ENCODE assay signal across 8 cellular contexts in genomic region chr19:18156841-18157464, GRCh38. TPM values are rescaled to one million over a fixed set of nuclear protein-coding genes. Genes with fewer than 3 reads are reported as not detected.
DNase-seq lines count a peak whose midpoint lies in the region; ATAC-seq and TF ChIP-seq lines count a peak whose summit lies in the region.

No MANE protein-coding gene starts in this region.

- H3K9me3 Mint-ChIP-seq in Calu3 (ENCODE audit: low read depth, unreplicated experiment) = no peaks in the 10 kb centered on the region
- H3K9me3 Mint-ChIP-seq in MCF 10A (ENCODE audit: unreplicated experiment) = no peaks in the 10 kb centered on the region
- H3K9me3 Mint-ChIP-seq in CD14-positive monocyte = no peaks in the 10 kb centered on the region

- no TSS peak for BruUV-seq in Calu3 (replicated peaks; lab: Mats Ljungman, UMichigan)
- BruUV-seq in MCF 10A (replicated peaks; lab: Mats Ljungman, UMichigan) = no TSS peak

- H3K36me3 Mint-ChIP-seq in Calu3 (ENCODE audit: insufficient read depth, unreplicated experiment) (peaks cover 44% of the 10 kb centered on the region), MCF 10A (ENCODE audit: insufficient read depth, unreplicated experiment) (peaks cover 29% of the 10 kb centered on the region), CD14-positive monocyte (peaks cover 8 to 13% of the 10 kb centered on the region in 2 donors)

- peak; percentile 85 for DNase-seq in Calu3
- DNase-seq in NCI-H2107 (lab: John Stamatoyannopoulos, UW) = peak; percentile 86
- DNase-seq in MCF 10A (ENCODE audit: unreplicated experiment) = peak; percentile 97
- peak; percentile 85 for DNase-seq in kidney tubule cell (ENCODE audit: low spot score)
- DNase-seq in superior temporal gyrus (ENCODE audit: extremely low spot score) = peak; percentile 60
- DNase-seq in OCI-M2 (lab: John Stamatoyannopoulos, UW; ENCODE audit: unreplicated experiment) = no peak
- no peak for DNase-seq in CD14-positive monocyte (ENCODE audit: low spot score)

- POLR2A ChIA-PET in MCF 10A (lab: Yijun Ruan, JAX) = interaction anchor here (0.7 to 1.8 kb wide), 10 partner anchors 11 to 124 kb away, joined by 3 to 16 read pairs (median 4); partner anchors contain the start of genes JUND and MPV17L2

- H3K4me1 Mint-ChIP-seq in Calu3 (ENCODE audit: low read depth, unreplicated experiment) (peaks cover 26% of the 10 kb centered on the region), MCF 10A (ENCODE audit: insufficient read depth, unreplicated experiment) (peaks cover 35% of the 10 kb centered on the region), CD14-positive monocyte (peaks cover 36% of the 10 kb centered on the region)

- intact Hi-C loops in Calu3 (cut with micrococcal nuclease; ENCODE audit: unreplicated experiment) (no loop called here), MCF 10A (cut with micrococcal nuclease) (loop anchor here (10.0 kb wide), 1 partner anchor 152 kb away; the partner anchor contains the start of gene ARRDC2), CD14-positive monocyte (cut with micrococcal nuclease) (loop anchor here in 1 of 2 donors (10.0 kb wide), 1 partner anchor 48 kb away; the partner anchor contains the start of gene RAB3A)

- H3K4me3 Mint-ChIP-seq in Calu3 (ENCODE audit: low read depth, unreplicated experiment) (no peak overlapping the region), MCF 10A (ENCODE audit: unreplicated experiment) (peak overlapping the region; percentile 57), CD14-positive monocyte (no peak overlapping the region)

- TF ChIP-seq CTCF in Calu3 (IDR thresholded peaks at IDR 0.05; ENCODE audit: unreplicated experiment) (no peak), MCF 10A (IDR thresholded peaks at IDR 0.05; ENCODE audit: unreplicated experiment) (no peak), CD14-positive monocyte (IDR thresholded peaks at IDR 0.05) (no peak)

- no peak for ATAC-seq in GM21390 (IDR thresholded peaks at IDR 0.05; ENCODE audit: unreplicated experiment)

- H3K27me3 Mint-ChIP-seq in Calu3 (ENCODE audit: unreplicated experiment) (no peaks in the 10 kb centered on the region), MCF 10A (ENCODE audit: insufficient read depth, unreplicated experiment) (no peaks in the 10 kb centered on the region), CD14-positive monocyte (ENCODE audit: low read depth in 3 of 3) (peaks cover 0 to 2% (median 0%) of the 10 kb centered on the region in 3 donors)

- CTCF ChIA-PET in Calu3 (lab: Charles Lee) = no interaction called here
- CTCF ChIA-PET in MCF 10A (lab: Yijun Ruan, JAX) = interaction anchor here (0.6 to 1.4 kb wide), 3 partner anchors 44 to 211 kb away, joined by 3 to 7 read pairs (median 3); no protein-coding TSS in a partner anchor

- H3K27ac Mint-ChIP-seq in Calu3 (ENCODE audit: unreplicated experiment) (no peak overlapping the region), MCF 10A (ENCODE audit: low read depth, unreplicated experiment) (no peak overlapping the region), CD14-positive monocyte (no peak overlapping the region)

RNA-seq across cellular contexts. Expression of gene PIK3R2, which starts 4.0 kb away (rescaled TPM):
- total RNA-seq in Calu3 (2022) = 22.5 and 23.2 TPM in 2 replicates
- 31.0 and 33.8 TPM in 2 replicates for total RNA-seq in MCF 10A (2022)
- 1 to 10 TPM in 1 of 2 donors, under 1 TPM in 1; 0.99 to 2.0 TPM for polyA plus RNA-seq in CD14-positive monocyte

RNA-seq across cellular contexts. Expression of gene IFI30, which starts 16.7 kb away (rescaled TPM):
- total RNA-seq in Calu3 (2022) (22.4 and 41.8 TPM in 2 replicates), MCF 10A (2022) (4.7 and 9.1 TPM in 2 replicates)
- 1,000 to 10,000 TPM; 4,550 to 6,022 TPM for polyA plus RNA-seq in CD14-positive monocyte

RNA-seq across cellular contexts. Expression of gene MPV17L2, which starts 36.1 kb away (rescaled TPM):
- total RNA-seq in Calu3 (2022) (10.9 and 11.5 TPM in 2 replicates), MCF 10A (2022) (12.9 and 15.4 TPM in 2 replicates)
- 10 to 100 TPM; 14.3 to 15.0 TPM for polyA plus RNA-seq in CD14-positive monocyte

RNA-seq across cellular contexts. Expression of gene RAB3A, which starts 46.9 kb away (rescaled TPM):
- total RNA-seq in Calu3 (2022) (1.9 TPM in 2 replicates), MCF 10A (2022) (0.68 and 0.81 TPM in 2 replicates)
- under 1 TPM; 0.55 to 0.56 TPM for polyA plus RNA-seq in CD14-positive monocyte

RNA-seq across cellular contexts. Expression of gene MAST3, which starts 59.4 kb away (rescaled TPM):
- total RNA-seq in Calu3 (2022) (5.5 and 5.9 TPM in 2 replicates), MCF 10A (2022) (4.1 and 5.9 TPM in 2 replicates)
- polyA plus RNA-seq in CD14-positive monocyte = 10 to 100 TPM in 1 of 2 donors, 1 to 10 TPM in 1; 6.8 to 12.4 TPM

Comparison
In these comparisons a context has a peak if more than half of its experiments do, and no peak if none do; other contexts are left out.
1. DNase-seq: peak in Calu3 (single experiment), NCI-H2107 (single experiment), MCF 10A (single experiment), kidney tubule cell (single experiment) and superior temporal gyrus (single experiment); none in OCI-M2 (single experiment) and CD14-positive monocyte (single experiment).